Comparison of ENCODE assay signal across 8 cellular contexts in genomic region chr6:34245032-34245760, GRCh38. TPM values are rescaled to one million over a fixed set of nuclear protein-coding genes. Genes with fewer than 3 reads are reported as not detected.
DNase-seq lines count a peak whose midpoint lies in the region; ATAC-seq, FAIRE-seq and TF ChIP-seq lines count a peak whose summit lies in the region.
"Not testable (repeated sequence)": the region's sequence is repeated elsewhere in the genome, so short reads cannot be mapped to it uniquely, and the experiment has no call there.

No MANE protein-coding gene starts in this region.

- peaks cover 22% of the 10 kb centered on the region for H3K79me2 ChIP-seq in GM23248 (ENCODE audit: insufficient read depth)
- H3K79me2 ChIP-seq in astrocyte (ENCODE audit: insufficient read depth, low read length): peaks cover 40% of the 10 kb centered on the region

- POLR2A ChIA-PET in A673 (lab: Charles Lee; ENCODE audit: low non-redundant PET): not testable (repeated sequence)
- POLR2A ChIA-PET in naive thymus-derived CD8-positive, alpha-beta T cell (lab: Charles Lee): interaction anchor here (1.2 kb wide), 2 partner anchors 8 to 14 kb away, joined by 3 to 4 read pairs; partner anchors contain the start of gene HMGA1

- 72 to 78% methylated on average over 11 to 13 of the region's 13 CpGs for WGBS in GM23248 (ENCODE audit: low coverage in 1 of 2, low lambda C conversion rate in 2 of 2, missing lambda C conversion rate in 2 of 2), 2 experiments

- not testable (repeated sequence) for H3K9me2 ChIP-seq in GM23248 (ENCODE audit: insufficient read depth)

- ATAC-seq in RWPE2 (ENCODE audit: low read depth); naive thymus-derived CD8-positive, alpha-beta T cell; stimulated activated memory B cell treated with anti-CD40 and anti-IgM and Interleukin-4, amounts not matched to agents 10 μg/mL and 1 μg/mL and 100 μg/mL, for 72 hours: not testable (repeated sequence)

- not testable (repeated sequence) for H4K20me1 ChIP-seq in GM23248 (ENCODE audit: insufficient read depth)
- H4K20me1 ChIP-seq in astrocyte (ENCODE audit: insufficient read depth, low read length): peaks cover 20% of the 10 kb centered on the region

- not testable (repeated sequence) for H3K27me3 ChIP-seq in A673 (replicated peaks; ENCODE audit: insufficient read depth, low read depth, low read length, poor library complexity); GM23248 (replicated peaks; ENCODE audit: insufficient read depth); RWPE2 (ENCODE audit: insufficient read depth, poor library complexity, severe bottlenecking); astrocyte (ENCODE audit: insufficient read depth, low read length)

- not testable (repeated sequence) for H3K9ac ChIP-seq in GM23248; astrocyte (ENCODE audit: low read length)

- H3F3A ChIP-seq in GM23248 (ENCODE audit: insufficient read depth): peaks cover 30% of the 10 kb centered on the region

- H3K4me3 ChIP-seq in A673 (ENCODE audit: low read depth, low read length, poor library complexity, severe bottlenecking); GM23248; RWPE2 (ENCODE audit: severe bottlenecking); astrocyte (ENCODE audit: insufficient read depth, low read depth, low read length): not testable (repeated sequence)

- BruUV-seq in A673 (replicated peaks; lab: Mats Ljungman, UMichigan): TSS peak; percentile 71

- H3K9me3 Mint-ChIP-seq in astrocyte (ENCODE audit: unreplicated experiment); naive thymus-derived CD8-positive, alpha-beta T cell; stimulated activated memory B cell treated with anti-CD40 and anti-IgM and Interleukin-4, amounts not matched to agents 10 μg/mL and 1 μg/mL and 100 μg/mL, for 72 hours: not testable (repeated sequence)

- peak overlapping the region; percentile 85 for H3K27ac Mint-ChIP-seq in astrocyte (ENCODE audit: unreplicated experiment)
- peak overlapping the region in 9 of 10 donors; percentile 21 to 92 (median 66) for H3K27ac Mint-ChIP-seq in naive thymus-derived CD8-positive, alpha-beta T cell
- peak overlapping the region; percentile 95 for H3K27ac Mint-ChIP-seq in stimulated activated memory B cell treated with anti-CD40 and anti-IgM and Interleukin-4, amounts not matched to agents 10 μg/mL and 1 μg/mL and 100 μg/mL, for 72 hours

- in situ Hi-C loops in GM23248 (cut with MboI): not testable (repeated sequence)

- CTCF ChIA-PET in A673 (lab: Charles Lee): not testable (repeated sequence)

- not testable (repeated sequence) for DNase-seq in A673 (ENCODE audit: low spot score); GM23248; RWPE2 (ENCODE audit: low spot score); astrocyte (ENCODE audit: low read depth); epithelial cell of prostate (ENCODE audit: low read depth, low spot score); naive thymus-derived CD8-positive, alpha-beta T cell
- peak; percentile 48 for DNase-seq in activated CD8-positive, alpha-beta memory T cell treated with anti-CD3 and anti-CD28 coated beads, Interleukin-2, amount 50 U/mL, for 48 hours

- H3K36me3 ChIP-seq in A673 (ENCODE audit: insufficient read depth, low read length, poor library complexity, severe bottlenecking) (peaks cover 13% of the 10 kb centered on the region), RWPE2 (ENCODE audit: low read depth) (peaks cover 56% of the 10 kb centered on the region), astrocyte (ENCODE audit: insufficient read depth, low read length) (peaks cover 19% of the 10 kb centered on the region)
- not testable (repeated sequence) for H3K36me3 ChIP-seq in GM23248 (ENCODE audit: low read depth)

- H3K4me2 ChIP-seq in GM23248 (ENCODE audit: unreplicated experiment): peak overlapping the region; percentile 24
- H3K4me2 ChIP-seq in astrocyte (ENCODE audit: low read length): peak overlapping the region; percentile 86

- H3K27me3 Mint-ChIP-seq in astrocyte (ENCODE audit: low read depth, unreplicated experiment); naive thymus-derived CD8-positive, alpha-beta T cell; stimulated activated memory B cell treated with anti-CD40 and anti-IgM and Interleukin-4, amounts not matched to agents 10 μg/mL and 1 μg/mL and 100 μg/mL, for 72 hours: not testable (repeated sequence)

- peaks cover 20% of the 10 kb centered on the region for H3K4me1 ChIP-seq in A673 (ENCODE audit: insufficient read depth, low read length, poor library complexity, severe bottlenecking)
- peaks cover 38% of the 10 kb centered on the region for H3K4me1 ChIP-seq in GM23248 (ENCODE audit: insufficient read depth)
- peaks cover 57% of the 10 kb centered on the region for H3K4me1 ChIP-seq in RWPE2 (ENCODE audit: insufficient read depth, poor library complexity, severe bottlenecking)
- H3K4me1 ChIP-seq in astrocyte (ENCODE audit: insufficient read depth, low read length): peaks cover 54% of the 10 kb centered on the region

- H3K9me3 ChIP-seq in A673 (ENCODE audit: low read depth, low read length, poor library complexity, severe bottlenecking); GM23248 (ENCODE audit: low read depth); RWPE2 (ENCODE audit: severe bottlenecking); astrocyte (ENCODE audit: insufficient read depth, low read depth, low read length): not testable (repeated sequence)

- H3K27ac ChIP-seq in A673 (ENCODE audit: low read depth, low read length, poor library complexity, severe bottlenecking): not testable (repeated sequence)
- H3K27ac ChIP-seq in GM23248 (peak overlapping the region; percentile 82; the same call in 1 of the 2 replicates), RWPE2 (ENCODE audit: poor library complexity, severe bottlenecking) (peak overlapping the region; percentile 95), astrocyte (ENCODE audit: low read depth, low read length) (peak overlapping the region; percentile 53), epithelial cell of prostate (peak overlapping the region; percentile 93)

- intact Hi-C loops in A673 (cut with micrococcal nuclease; ENCODE audit: unreplicated experiment): loop anchor here (5.0 kb wide), 1 partner anchor 362 kb away; no protein-coding TSS in a partner anchor

- TF ChIP-seq CTCF in A673 (conservative IDR thresholded peaks at IDR 0.05; ENCODE audit: low read depth, low read length); RWPE2 (IDR thresholded peaks at IDR 0.05; ENCODE audit: poor library complexity, severe bottlenecking); astrocyte (IDR thresholded peaks at IDR 0.05; ENCODE audit: insufficient read depth, low read depth, low read length): not testable (repeated sequence)

- H3K4me3 Mint-ChIP-seq in astrocyte (ENCODE audit: unreplicated experiment); stimulated activated memory B cell treated with anti-CD40 and anti-IgM and Interleukin-4, amounts not matched to agents 10 μg/mL and 1 μg/mL and 100 μg/mL, for 72 hours: not testable (repeated sequence)
- H3K4me3 Mint-ChIP-seq in naive thymus-derived CD8-positive, alpha-beta T cell: peak overlapping the region in 1 of 10 donors; percentile 24

- peaks cover 31% of the 10 kb centered on the region for H3K4me1 Mint-ChIP-seq in astrocyte (ENCODE audit: low read depth, unreplicated experiment)
- peaks cover 22 to 76% (median 73%) of the 10 kb centered on the region in 4 donors for H3K4me1 Mint-ChIP-seq in naive thymus-derived CD8-positive, alpha-beta T cell
- H3K4me1 Mint-ChIP-seq in stimulated activated memory B cell treated with anti-CD40 and anti-IgM and Interleukin-4, amounts not matched to agents 10 μg/mL and 1 μg/mL and 100 μg/mL, for 72 hours: peaks cover 81% of the 10 kb centered on the region

- FAIRE-seq in astrocyte (lab: Jason Lieb, UNC): not testable (repeated sequence)

- not testable (repeated sequence) for H2AFZ ChIP-seq in GM23248; astrocyte (ENCODE audit: low read depth, low read length)

- H3K36me3 Mint-ChIP-seq in astrocyte (ENCODE audit: low read depth, unreplicated experiment): not testable (repeated sequence)
- peaks cover 0 to 50% (median 7%) of the 10 kb centered on the region in 3 donors for H3K36me3 Mint-ChIP-seq in naive thymus-derived CD8-positive, alpha-beta T cell
- H3K36me3 Mint-ChIP-seq in stimulated activated memory B cell treated with anti-CD40 and anti-IgM and Interleukin-4, amounts not matched to agents 10 μg/mL and 1 μg/mL and 100 μg/mL, for 72 hours: peaks cover 33% of the 10 kb centered on the region

RNA-seq across cellular contexts. Expression of gene SMIM29, which starts 3.6 kb away (rescaled TPM):
- total RNA-seq in A673 (2021) (19.1 and 24.0 TPM in 2 replicates), astrocyte (11.1 and 13.9 TPM in 2 replicates)
- total RNA-seq in GM23248 (2014; rRNA removed; shearing (Covaris generic)): 27.6 and 35.1 TPM in 2 replicates
- polyA plus RNA-seq in GM23248 (2016; fragmentation: Nextera tagmentation; extraction: Ambion mirVana): 55.1 and 58.3 TPM in 2 replicates
- 10 to 100 TPM; 21.0 to 21.7 TPM for total RNA-seq in naive thymus-derived CD8-positive, alpha-beta T cell
- polyA plus RNA-seq in naive thymus-derived CD8-positive, alpha-beta T cell: 10 to 100 TPM; 37.6 to 45.4 (median 45.0) TPM

RNA-seq across cellular contexts. Expression of gene HMGA1, which starts 8.5 kb away (rescaled TPM):
- total RNA-seq in A673 (2021) (248 and 290 TPM in 2 replicates), astrocyte (109 and 199 TPM in 2 replicates)
- 197 and 243 TPM in 2 replicates for total RNA-seq in GM23248 (2014; rRNA removed; shearing (Covaris generic))
- polyA plus RNA-seq in GM23248 (2016; fragmentation: Nextera tagmentation; extraction: Ambion mirVana): 332 and 351 TPM in 2 replicates
- 10 to 100 TPM; 75.3 to 80.3 TPM for total RNA-seq in naive thymus-derived CD8-positive, alpha-beta T cell
- polyA plus RNA-seq in naive thymus-derived CD8-positive, alpha-beta T cell: 10 to 100 TPM; 28.0 to 40.9 (median 38.1) TPM
